Comparison of ENCODE assay signal across 9 cellular contexts in the genomic region with DNA sequence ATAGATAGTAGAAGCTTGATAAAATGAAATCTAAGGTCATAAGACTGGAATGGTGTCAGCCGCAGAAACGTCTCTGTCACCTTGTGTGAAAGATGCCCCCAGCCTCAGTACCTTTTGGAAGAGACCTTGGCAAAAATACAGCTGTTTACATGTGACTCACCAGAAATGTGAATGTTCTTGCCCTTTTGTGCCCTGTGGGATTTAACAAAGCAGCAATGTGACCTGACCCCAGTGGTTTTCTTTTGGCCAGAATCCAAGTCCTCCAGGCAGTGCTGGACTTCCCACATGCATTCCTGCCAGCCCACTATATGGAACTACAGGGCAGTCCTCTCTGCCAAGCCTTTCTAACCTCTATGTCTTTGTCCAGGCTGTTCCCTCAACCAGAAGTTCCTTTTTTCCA. TPM values are rescaled to one million over a fixed set of nuclear protein-coding genes. Genes with fewer than 3 reads are reported as not detected.
DNase-seq lines count a peak whose midpoint lies in the region; ATAC-seq, FAIRE-seq and TF ChIP-seq lines count a peak whose summit lies in the region.
"Had no signal": no experiment of that assay in that cellular context is flagged by ENCODE, and none has a peak within 500 bp of the region (broad histone marks: within the 10 kb centered on the region; RNA-seq: fewer than 3 reads in every experiment).

No MANE protein-coding gene starts in this region.

- BruUV-seq in K562 (replicated peaks; lab: Mats Ljungman, UMichigan): no TSS peak

- DNase-seq in ELR (ENCODE audit: low read depth): peak; percentile 81
- peak; percentile 82 for DNase-seq in NCI-H226
- DNase-seq in K562 (ENCODE audit: extremely low read depth in 1 of 4, low spot score in 3 of 4): no peak
- DNase-seq in naive thymus-derived CD4-positive, alpha-beta T cell: no peak
- no peak for DNase-seq in GM10266 (ENCODE audit: extremely low spot score)
- DNase-seq in left colon: no peak
- DNase-seq in caudate nucleus (lab: John Stamatoyannopoulos, UW): no peak

- no peak overlapping the region for H3K27ac ChIP-seq in K562 (ENCODE audit: extremely low read depth, low read depth, low read length)
- H3K27ac ChIP-seq in naive thymus-derived CD4-positive, alpha-beta T cell (ENCODE audit: low read depth, low read length): peak overlapping the region; percentile 92
- no peak overlapping the region for H3K27ac ChIP-seq in caudate nucleus (ENCODE audit: low read depth, low read length)
- H3K27ac ChIP-seq: adrenal gland had no signal

- TF ChIP-seq POLR2A in K562 (conservative IDR thresholded peaks at IDR 0.05): no peak

- no peaks in the 10 kb centered on the region; the same call in 1 of the 2 replicates for H4K20me1 ChIP-seq in K562 (replicated peaks; ENCODE audit: control insufficient read depth, insufficient read depth, low read length)

- H2AFZ ChIP-seq in K562 (ENCODE audit: low read depth, low read length): no peak overlapping the region

- H3K9me1 ChIP-seq in K562 (ENCODE audit: control insufficient read depth, insufficient read depth, low read length): no peaks in the 10 kb centered on the region

- H3K4me1 Mint-ChIP-seq in naive thymus-derived CD4-positive, alpha-beta T cell: peaks cover 44 to 96% (median 93%) of the 10 kb centered on the region in 7 donors

- peaks cover 0 to 37% (median 0%) of the 10 kb centered on the region in 5 donors for H3K36me3 Mint-ChIP-seq in naive thymus-derived CD4-positive, alpha-beta T cell

- POLR2A ChIA-PET in K562 (lab: Yijun Ruan, JAX): no interaction called here
- POLR2A ChIA-PET in naive thymus-derived CD4-positive, alpha-beta T cell (lab: Charles Lee): interaction anchor here (0.9 to 23.7 kb wide), 6 partner anchors 18 to 158 kb away, joined by 4 to 834 read pairs (median 78); a partner anchor contains a TSS

- peak overlapping the region in 8 of 10 donors; percentile 52 to 96 (median 88) for H3K4me3 Mint-ChIP-seq in naive thymus-derived CD4-positive, alpha-beta T cell

- 5% methylated on average over 2 of the region's 2 CpGs for WGBS in K562 (ENCODE audit: insufficient coverage, low coverage, missing lambda C conversion rate)

- in situ Hi-C loops in K562 (cut with MboI): no loop called here

- H3K36me3 ChIP-seq in K562 (ENCODE audit: control insufficient read depth, insufficient read depth, low read length): no peaks in the 10 kb centered on the region
- H3K36me3 ChIP-seq in naive thymus-derived CD4-positive, alpha-beta T cell (ENCODE audit: control insufficient read depth in 2 of 3, insufficient read depth in 3 of 3, low read length in 3 of 3): no peaks in the 10 kb centered on the region
- H3K36me3 ChIP-seq: adrenal gland had no signal

- H3K9ac ChIP-seq in K562 (ENCODE audit: insufficient read depth in 1 of 2, low read depth in 2 of 2, low read length in 2 of 2): no peak overlapping the region

- H3K4me2 ChIP-seq in K562 (ENCODE audit: insufficient read depth, low read length): no peak overlapping the region

- peak overlapping the region; percentile 97 to 100 (median 99) for H3K27ac Mint-ChIP-seq in naive thymus-derived CD4-positive, alpha-beta T cell

- TF ChIP-seq CTCF in K562 (IDR thresholded peaks at IDR 0.05 in 2 of 3, conservative IDR thresholded peaks at IDR 0.05 in 1 of 3; ENCODE audit: insufficient read depth in 2 of 3, low read depth in 1 of 3, low read length in 3 of 3) (no peak), GM10266 (IDR thresholded peaks at IDR 0.05; ENCODE audit: control insufficient read depth, insufficient read depth, low read depth, missing control alignments) (no peak)

- no peak for FAIRE-seq in K562 (lab: Jason Lieb, UNC)

- H3K4me1 ChIP-seq in K562 (replicated peaks in 1 of 2; ENCODE audit: control insufficient read depth in 2 of 2, insufficient read depth in 2 of 2, low read length in 2 of 2): peaks cover 12 to 13% of the 10 kb centered on the region in 2 experiments
- peaks cover 82 to 85% of the 10 kb centered on the region in 2 donors for H3K4me1 ChIP-seq in naive thymus-derived CD4-positive, alpha-beta T cell (ENCODE audit: control insufficient read depth in 2 of 2, insufficient read depth in 2 of 2, low read length in 2 of 2)

- no peaks in the 10 kb centered on the region for H3K79me2 ChIP-seq in K562 (ENCODE audit: control insufficient read depth, insufficient read depth, low read length)

- TF ChIP-seq RAD21 in K562 (CRISPR knock-in tag; conservative IDR thresholded peaks at IDR 0.05 in 1 of 2, IDR thresholded peaks at IDR 0.05 in 1 of 2): no peak

- no peak for TF ChIP-seq EP300 in K562 (IDR thresholded peaks at IDR 0.05; ENCODE audit: low read length)

- H3K4me3 ChIP-seq in K562: no peak overlapping the region
- peak overlapping the region; percentile 17 for H3K4me3 ChIP-seq in naive thymus-derived CD4-positive, alpha-beta T cell (ENCODE audit: low read length)
- H3K4me3 ChIP-seq: adrenal gland had no signal

- intact Hi-C loops in K562 (cut with micrococcal nuclease) (no loop called here), left colon (cut with DNase I, micrococcal nuclease) (no loop called here)
- intact Hi-C loops in naive thymus-derived CD4-positive, alpha-beta T cell (cut with micrococcal nuclease): loop anchor here (2.0 to 5.0 kb wide), 8 partner anchors 61 to 713 kb away; a partner anchor contains a TSS

- H3K27me3 Mint-ChIP-seq in naive thymus-derived CD4-positive, alpha-beta T cell: no peaks in the 10 kb centered on the region

- no peaks in the 10 kb centered on the region for H3K27me3 ChIP-seq in K562 (ENCODE audit: control insufficient read depth in 2 of 2, insufficient read depth in 2 of 2, low read length in 2 of 2)
- no peaks in the 10 kb centered on the region for H3K27me3 ChIP-seq in naive thymus-derived CD4-positive, alpha-beta T cell (ENCODE audit: control insufficient read depth in 2 of 2, insufficient read depth in 2 of 2, low read length in 2 of 2)
- H3K27me3 ChIP-seq: adrenal gland had no signal

- ATAC-seq in K562 (no peak), left colon (no peak), HG02870 (IDR thresholded peaks at IDR 0.05; ENCODE audit: unreplicated experiment) (no peak)
- ATAC-seq in naive thymus-derived CD4-positive, alpha-beta T cell: no peak

- H3K9me3 Mint-ChIP-seq in naive thymus-derived CD4-positive, alpha-beta T cell: no peaks in the 10 kb centered on the region

- CTCF ChIA-PET in K562 (lab: Yijun Ruan, JAX; ENCODE audit: low intra/inter-chr PET ratio): no interaction called here
- CTCF ChIA-PET in naive thymus-derived CD4-positive, alpha-beta T cell (lab: Charles Lee): interaction anchor here (1.4 to 9.6 kb wide), 4 partner anchors 17 to 27 kb away, joined by 5 to 49 read pairs (median 10); a partner anchor contains a TSS

- no peaks in the 10 kb centered on the region for H3K9me3 ChIP-seq in K562 (replicated peaks; ENCODE audit: control insufficient read depth, insufficient read depth, low read depth, low read length)
- no peaks in the 10 kb centered on the region for H3K9me3 ChIP-seq in naive thymus-derived CD4-positive, alpha-beta T cell (ENCODE audit: control insufficient read depth in 2 of 3, low read length in 3 of 3)
- H3K9me3 ChIP-seq: adrenal gland had no signal

TF ChIP-seq in K562, 482 proteins besides CTCF, POLR2A, EP300 and RAD21:
- TF ChIP-seq, protein P1, sequence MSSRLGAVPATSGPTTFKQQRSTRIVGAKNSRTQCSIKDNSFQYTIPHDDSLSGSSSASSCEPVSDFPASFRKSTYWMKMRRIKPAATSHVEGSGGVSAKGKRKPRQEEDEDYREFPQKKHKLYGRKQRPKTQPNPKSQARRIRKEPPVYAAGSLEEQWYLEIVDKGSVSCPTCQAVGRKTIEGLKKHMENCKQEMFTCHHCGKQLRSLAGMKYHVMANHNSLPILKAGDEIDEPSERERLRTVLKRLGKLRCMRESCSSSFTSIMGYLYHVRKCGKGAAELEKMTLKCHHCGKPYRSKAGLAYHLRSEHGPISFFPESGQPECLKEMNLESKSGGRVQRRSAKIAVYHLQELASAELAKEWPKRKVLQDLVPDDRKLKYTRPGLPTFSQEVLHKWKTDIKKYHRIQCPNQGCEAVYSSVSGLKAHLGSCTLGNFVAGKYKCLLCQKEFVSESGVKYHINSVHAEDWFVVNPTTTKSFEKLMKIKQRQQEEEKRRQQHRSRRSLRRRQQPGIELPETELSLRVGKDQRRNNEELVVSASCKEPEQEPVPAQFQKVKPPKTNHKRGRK (tag; IDR thresholded peaks at IDR 0.05): no peak
- TF ChIP-seq LCOR (CRISPR knock-in tag; IDR thresholded peaks at IDR 0.05) (0 out of 2 replicates have a peak, but pooled peaks have one; percentile 28), MEF2D (tag; conservative IDR thresholded peaks at IDR 0.05; ENCODE audit: low read depth) (no peak), BCL6 (CRISPR knock-in tag; IDR thresholded peaks at IDR 0.05) (no peak), NFIC (IDR thresholded peaks at IDR 0.05) (peak; percentile 76), FOSL1 (tag; conservative IDR thresholded peaks at IDR 0.05) (peak; percentile 67)
- TF ChIP-seq, protein P2, sequence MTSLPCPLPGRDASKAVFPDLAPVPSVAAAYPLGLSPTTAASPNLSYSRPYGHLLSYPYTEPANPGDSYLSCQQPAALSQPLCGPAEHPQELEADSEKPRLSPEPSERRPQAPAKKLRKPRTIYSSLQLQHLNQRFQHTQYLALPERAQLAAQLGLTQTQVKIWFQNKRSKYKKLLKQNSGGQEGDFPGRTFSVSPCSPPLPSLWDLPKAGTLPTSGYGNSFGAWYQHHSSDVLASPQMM (CRISPR knock-in tag; IDR thresholded peaks at IDR 0.05): no peak

RNA-seq across cellular contexts. Expression of a gene that starts 27.2 kb away (rescaled TPM):
- total RNA-seq in K562 (2011; cell fraction: chromatin; rRNA removed; ENCODE audit: low replicate concordance): 10.5 and 20.3 TPM in 2 replicates
- total RNA-seq in K562 (2011; cell fraction: nucleolus; rRNA removed): 9.2 and 9.7 TPM in 2 replicates
- total RNA-seq in K562 (2011; cell fraction: nucleoplasm; rRNA removed): 16.8 and 27.9 TPM in 2 replicates
- 3.3 and 3.7 TPM in 2 replicates for total RNA-seq in K562 (2014; rRNA removed)
- 4.5 and 5.5 TPM in 2 replicates for total RNA-seq in K562 (2014; rRNA removed; fragmentation: Illumina TruSeq; extraction: Trizol)
- total RNA-seq in K562 (2015; rRNA removed; fragmentation: Illumina TruSeq; extraction: Trizol): 5.2 TPM in 2 replicates
- total RNA-seq in K562 (2021): 4.9 and 5.0 TPM in 2 replicates
- 12.5 and 14.7 TPM in 2 replicates for polyA plus RNA-seq in K562 (2011; rRNA removed)
- 4.0 and 9.3 TPM in 2 replicates for polyA plus RNA-seq in K562 (2011; cell fraction: cytosol; rRNA removed)
- 4.5 and 9.3 TPM in 2 replicates for polyA plus RNA-seq in K562 (2011; cell fraction: nucleus; rRNA removed)
- polyA plus RNA-seq in K562 (2012): 4.2 and 4.9 TPM in 2 replicates
- polyA plus RNA-seq in K562 (2014; fragmentation: Illumina TruSeq; extraction: Trizol): 4.5 and 5.3 TPM in 2 replicates
- polyA plus RNA-seq in K562 (2014; fragmentation: Nextera tagmentation; extraction: Ambion mirVana): 1 to 10 TPM in 1 of 2 experiments, under 1 TPM in 1; 1.00 to 1.3 TPM
- polyA plus RNA-seq in K562 (2014; rRNA removed): 3.0 and 3.2 TPM in 2 replicates
- 17.7 and 29.5 TPM in 2 replicates for polyA minus RNA-seq in K562 (2011; rRNA and poly(A)+ RNA removed)
- 6.7 and 8.6 TPM in 2 replicates for polyA minus RNA-seq in K562 (2011; cell fraction: cytosol; rRNA and poly(A)+ RNA removed)
- 4.0 and 11.3 TPM in 2 replicates for polyA minus RNA-seq in K562 (2011; cell fraction: nucleus; rRNA and poly(A)+ RNA removed)
- 10 to 100 TPM; 27.1 to 50.5 (median 46.6) TPM for total RNA-seq in naive thymus-derived CD4-positive, alpha-beta T cell
- polyA plus RNA-seq in naive thymus-derived CD4-positive, alpha-beta T cell: 10 to 100 TPM; 14.3 to 16.6 TPM
- 1 to 10 TPM; 1.8 to 3.2 TPM for total RNA-seq in left colon

Comparison
In these comparisons a context has a peak if more than half of its experiments do, and no peak if none do; other contexts are left out.
1. DNase-seq: peak in ELR (single experiment) and NCI-H226 (single experiment); none in K562 (0 of 4), naive thymus-derived CD4-positive, alpha-beta T cell (0 of 9), GM10266 (single experiment), left colon (0 of 2) and caudate nucleus (0 of 61).
2. intact Hi-C loops: an anchor here in naive thymus-derived CD4-positive, alpha-beta T cell (2.0 to 5.0 kb wide); none called in K562 and left colon.